Comparison of ENCODE assay signal across 9 cellular contexts in genomic region chr1:53681647-53682368, GRCh38. TPM values are rescaled to one million over a fixed set of nuclear protein-coding genes. Genes with fewer than 3 reads are reported as not detected.
DNase-seq lines count a peak whose midpoint lies in the region; ATAC-seq, FAIRE-seq and TF ChIP-seq lines count a peak whose summit lies in the region.
"Had no signal": no experiment of that assay in that cellular context is flagged by ENCODE, and none has a peak within 500 bp of the region (broad histone marks: within the 10 kb centered on the region; RNA-seq: fewer than 3 reads in every experiment).

No MANE protein-coding gene starts in this region.

- no peak overlapping the region for H3K9ac ChIP-seq in neural cell (ENCODE audit: low read length)

- H3K9me3 ChIP-seq in neural cell (ENCODE audit: low read length), result no peaks in the 10 kb centered on the region

- no peak for TF ChIP-seq EP300 in neural cell (conservative IDR thresholded peaks at IDR 0.05; ENCODE audit: poor library complexity, severe bottlenecking)

- no peaks in the 10 kb centered on the region for H4K20me1 ChIP-seq in neural cell (ENCODE audit: insufficient read depth)

- no peak overlapping the region for H3K4me3 ChIP-seq in neural cell (ENCODE audit: low read length)

- no peak overlapping the region for H3K4me2 ChIP-seq in neural cell (ENCODE audit: low read length)

- H3K79me2 ChIP-seq in neural cell (replicated peaks; ENCODE audit: insufficient read depth, low read length), result no peaks in the 10 kb centered on the region

- no peaks in the 10 kb centered on the region for H3K36me3 ChIP-seq in neural cell (ENCODE audit: insufficient read depth, low read length)

- H2AFZ ChIP-seq in neural cell (ENCODE audit: low read depth, low read length), result no peak overlapping the region

- TF ChIP-seq CTCF in GM10266 (IDR thresholded peaks at IDR 0.05; ENCODE audit: control insufficient read depth, insufficient read depth, low read depth, missing control alignments), result peak; percentile 43
- peak; percentile 87 for TF ChIP-seq CTCF in neural cell (IDR thresholded peaks at IDR 0.05; ENCODE audit: poor library complexity, severe bottlenecking)

- ATAC-seq in HG03460 (IDR thresholded peaks at IDR 0.05; ENCODE audit: unreplicated experiment), result no peak
- ATAC-seq in HG03039 (IDR thresholded peaks at IDR 0.05; ENCODE audit: unreplicated experiment), result no peak

- no peak for FAIRE-seq in frontal cortex (lab: Jason Lieb, UNC)

- H3K9me2 ChIP-seq in neural cell (ENCODE audit: insufficient read depth, low read length), result no peaks in the 10 kb centered on the region

- H3K27ac ChIP-seq in neural cell (ENCODE audit: low read length), result no peak overlapping the region

- TF ChIP-seq RAD21 in neural cell (conservative IDR thresholded peaks at IDR 0.05), result peak; percentile 88

- H3F3A ChIP-seq in neural cell (ENCODE audit: insufficient read depth, low read length, poor library complexity, severe bottlenecking), result no peaks in the 10 kb centered on the region

- peak; percentile 53 for DNase-seq in GM10266 (ENCODE audit: extremely low spot score)
- peak; percentile 9 to 83 (median 57) for DNase-seq in NCI-H1417 (lab: John Stamatoyannopoulos, UW)
- DNase-seq in activated CD4-positive, alpha-beta T cell treated with anti-CD3 and anti-CD28 coated beads for 48 hours, result peak; percentile 60
- DNase-seq in effector CD4-positive, alpha-beta T cell, result peak; percentile 7
- DNase-seq in frontal cortex (ENCODE audit: low spot score in 2 of 2), result no peak
- DNase-seq: activated B cell treated with CpG ODN at 0.5 μM for 24 hours had no signal

- no peaks in the 10 kb centered on the region for H3K27me3 ChIP-seq in neural cell (ENCODE audit: insufficient read depth, low read depth, low read length)

TF ChIP-seq in neural cell, 6 proteins besides CTCF, POLR2A, EP300 and RAD21:
- TF ChIP-seq, protein P1, sequence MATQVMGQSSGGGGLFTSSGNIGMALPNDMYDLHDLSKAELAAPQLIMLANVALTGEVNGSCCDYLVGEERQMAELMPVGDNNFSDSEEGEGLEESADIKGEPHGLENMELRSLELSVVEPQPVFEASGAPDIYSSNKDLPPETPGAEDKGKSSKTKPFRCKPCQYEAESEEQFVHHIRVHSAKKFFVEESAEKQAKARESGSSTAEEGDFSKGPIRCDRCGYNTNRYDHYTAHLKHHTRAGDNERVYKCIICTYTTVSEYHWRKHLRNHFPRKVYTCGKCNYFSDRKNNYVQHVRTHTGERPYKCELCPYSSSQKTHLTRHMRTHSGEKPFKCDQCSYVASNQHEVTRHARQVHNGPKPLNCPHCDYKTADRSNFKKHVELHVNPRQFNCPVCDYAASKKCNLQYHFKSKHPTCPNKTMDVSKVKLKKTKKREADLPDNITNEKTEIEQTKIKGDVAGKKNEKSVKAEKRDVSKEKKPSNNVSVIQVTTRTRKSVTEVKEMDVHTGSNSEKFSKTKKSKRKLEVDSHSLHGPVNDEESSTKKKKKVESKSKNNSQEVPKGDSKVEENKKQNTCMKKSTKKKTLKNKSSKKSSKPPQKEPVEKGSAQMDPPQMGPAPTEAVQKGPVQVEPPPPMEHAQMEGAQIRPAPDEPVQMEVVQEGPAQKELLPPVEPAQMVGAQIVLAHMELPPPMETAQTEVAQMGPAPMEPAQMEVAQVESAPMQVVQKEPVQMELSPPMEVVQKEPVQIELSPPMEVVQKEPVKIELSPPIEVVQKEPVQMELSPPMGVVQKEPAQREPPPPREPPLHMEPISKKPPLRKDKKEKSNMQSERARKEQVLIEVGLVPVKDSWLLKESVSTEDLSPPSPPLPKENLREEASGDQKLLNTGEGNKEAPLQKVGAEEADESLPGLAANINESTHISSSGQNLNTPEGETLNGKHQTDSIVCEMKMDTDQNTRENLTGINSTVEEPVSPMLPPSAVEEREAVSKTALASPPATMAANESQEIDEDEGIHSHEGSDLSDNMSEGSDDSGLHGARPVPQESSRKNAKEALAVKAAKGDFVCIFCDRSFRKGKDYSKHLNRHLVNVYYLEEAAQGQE (IDR thresholded peaks at IDR 0.05; ENCODE audit: borderline replicate concordance), result no peak
- TF ChIP-seq SMC3 (conservative IDR thresholded peaks at IDR 0.05; ENCODE audit: poor library complexity), result peak; percentile 96

RNA-seq across cellular contexts. Expression of gene GLIS1, which starts 57.2 kb away (rescaled TPM):
- not detected in 2 replicates for polyA plus RNA-seq in neural cell
- not detected in 2 replicates for polyA minus RNA-seq in neural cell
- not detected for total RNA-seq in frontal cortex
- total RNA-seq: activated B cell treated with CpG ODN at 0.5 μM for 24 hours had no signal

Comparison
In these comparisons a context has a peak if more than half of its experiments do, and no peak if none do; other contexts are left out.
1. DNase-seq: peak in GM10266 (single experiment), NCI-H1417 (3 of 3), activated CD4-positive, alpha-beta T cell treated with anti-CD3 and anti-CD28 coated beads for 48 hours (single experiment) and effector CD4-positive, alpha-beta T cell (single experiment); none in frontal cortex (0 of 2).